ENCODE assay signal across 9 cellular contexts in the genomic region with DNA sequence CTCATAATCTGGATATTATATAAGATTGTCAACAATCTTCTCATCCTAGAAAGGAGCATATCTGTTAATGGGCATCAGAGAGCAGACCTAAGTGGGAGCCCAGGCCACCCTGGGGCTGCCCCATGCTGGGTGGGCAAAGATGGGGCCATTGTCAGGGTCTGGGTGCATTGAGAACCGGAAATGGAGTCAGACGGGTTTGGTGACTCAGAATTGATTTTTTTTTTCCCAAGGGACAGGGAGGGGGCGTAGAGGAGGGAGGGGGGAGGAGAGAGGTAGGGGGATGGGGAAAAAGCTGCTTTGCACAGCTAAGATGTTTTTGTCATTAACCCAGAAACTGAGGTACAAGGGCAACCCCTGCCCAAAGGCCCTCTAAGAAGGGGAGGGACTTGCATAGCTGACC. TPM values are rescaled to one million over a fixed set of nuclear protein-coding genes. Genes with fewer than 3 reads are reported as not detected.
A peak's percentile ranks its signal among the peaks of the same experiment; 100 is the strongest.
DNase-seq lines count a peak whose midpoint lies in the region; ATAC-seq and TF ChIP-seq lines count a peak whose summit lies in the region.
"Had no signal": no experiment of that assay in that cellular context is flagged by ENCODE, and none has a peak within 500 bp of the region (broad histone marks: within the 10 kb centered on the region; RNA-seq: fewer than 3 reads in every experiment).

No MANE protein-coding gene starts in this region.

- peaks cover 18% of the 10 kb centered on the region for H3K27me3 Mint-ChIP-seq in H9 (ENCODE audit: low read depth)

- no peak overlapping the region for H4K91ac ChIP-seq in H9 (ENCODE audit: insufficient read length, low read depth, low read length)

- no peaks in the 10 kb centered on the region for H3K79me2 ChIP-seq in H9 (ENCODE audit: insufficient read depth, low read length)

- H2BK120ac ChIP-seq in H9 (ENCODE audit: low read depth, low read length, poor library complexity, severe bottlenecking) = no peak overlapping the region

- H2BK5ac ChIP-seq in H9 (ENCODE audit: insufficient read length, low read length) = no peak overlapping the region

- peak overlapping the region; percentile 91 for H3K4me3 ChIP-seq in AG10803 (ENCODE audit: low read length)

- H3T11ph ChIP-seq in H9 (ENCODE audit: low read length) = no peak overlapping the region

- DNase-seq in AG10803 (ENCODE audit: low read depth) (no peak), H9 (no peak), iPS-NIHi7 (ENCODE audit: extremely low spot score) (peak; percentile 38), foreskin keratinocyte (no peak), NCI-H1105 (lab: John Stamatoyannopoulos, UW) (no peak)
- DNase-seq in activated T-cell treated with anti-CD3 and anti-CD28 coated beads, Interleukin-2, amount 50 U/mL, for 48 hours = peak; percentile 33 to 39
- DNase-seq: NCI-H446 treated with DMSO at 0.1 percent for 48 hours had no signal

- H4K20me1 ChIP-seq in H9 (ENCODE audit: control insufficient read depth, insufficient read depth, insufficient read length) = no peaks in the 10 kb centered on the region

- no peaks in the 10 kb centered on the region for H3K27me3 ChIP-seq in H9 (ENCODE audit: insufficient read depth, low read length)
- peaks cover 27% of the 10 kb centered on the region for H3K27me3 ChIP-seq in foreskin keratinocyte

- TF ChIP-seq CTCF in AG10803 (conservative IDR thresholded peaks at IDR 0.05; ENCODE audit: low read length) (no peak), H9 (conservative IDR thresholded peaks at IDR 0.05) (no peak), foreskin keratinocyte (conservative IDR thresholded peaks at IDR 0.05) (no peak)

- H3K4me3 Mint-ChIP-seq in H9 = peak overlapping the region; percentile 86 to 91

- peak overlapping the region; percentile 97 for H3K4me2 ChIP-seq in H9 (ENCODE audit: insufficient read depth, insufficient read length, low read length)

- H3K79me1 ChIP-seq in H9 (ENCODE audit: insufficient read depth, low read depth, low read length, poor library complexity, severe bottlenecking) = no peaks in the 10 kb centered on the region

- peaks cover 5 to 37% (median 11%) of the 10 kb centered on the region in 3 experiments; a peak in 6 of 7 replicates for H3K36me3 Mint-ChIP-seq in H9 (ENCODE audit: insufficient read depth in 1 of 3, low read depth in 3 of 3)

- H3K27ac ChIP-seq in H9 (ENCODE audit: insufficient read length, low read depth, low read length) = no peak overlapping the region
- no peak overlapping the region for H3K27ac ChIP-seq in foreskin keratinocyte

- no peak overlapping the region for H2BK20ac ChIP-seq in H9 (ENCODE audit: low read depth, low read length, poor library complexity, severe bottlenecking)

- no peak overlapping the region for H3K4ac ChIP-seq in H9 (ENCODE audit: low read depth, low read length)

- H3K14ac ChIP-seq in H9 (ENCODE audit: insufficient read depth, low read length) = no peak overlapping the region

- no peak overlapping the region for H2BK12ac ChIP-seq in H9 (ENCODE audit: insufficient read length, low read depth, low read length)

- no peak overlapping the region for H4K8ac ChIP-seq in H9 (replicated peaks; ENCODE audit: insufficient read length, low read depth, low read length)

- no peak overlapping the region for H3K27ac Mint-ChIP-seq in H9

- no peaks in the 10 kb centered on the region for H3K9me3 ChIP-seq in H9 (ENCODE audit: control insufficient read depth, low read depth, low read length)

- ATAC-seq in HG03520 (IDR thresholded peaks at IDR 0.05; ENCODE audit: unreplicated experiment) = no peak
- no peak for ATAC-seq in GM18517 (IDR thresholded peaks at IDR 0.05; ENCODE audit: unreplicated experiment)
- ATAC-seq in foreskin keratinocyte = no peak

- H2BK15ac ChIP-seq in H9 (ENCODE audit: low read depth, low read length) = no peak overlapping the region

- peak overlapping the region; percentile 13 for H3K9ac ChIP-seq in H9 (ENCODE audit: extremely low read depth, insufficient read length, low read length)

- no peak overlapping the region for H4K5ac ChIP-seq in H9 (ENCODE audit: insufficient read length, low read depth, low read length)

- no peak overlapping the region for H3K18ac ChIP-seq in H9 (ENCODE audit: insufficient read length, low read depth, low read length)

- peaks cover 17 to 30% of the 10 kb centered on the region in 2 experiments for H3K4me1 Mint-ChIP-seq in H9

- H3K23ac ChIP-seq in H9 (ENCODE audit: insufficient read length, low read depth, low read length) = no peak overlapping the region

- H3K23me2 ChIP-seq in H9 (ENCODE audit: insufficient read length, low read depth, low read length, poor library complexity, severe bottlenecking) = peaks cover 15% of the 10 kb centered on the region

- H3K9me3 Mint-ChIP-seq in H9 = no peaks in the 10 kb centered on the region

- H3K56ac ChIP-seq in H9 (ENCODE audit: insufficient read length, low read depth, low read length) = no peak overlapping the region

- H2AK5ac ChIP-seq in H9 (ENCODE audit: insufficient read length, low read length) = no peak overlapping the region

- no peak overlapping the region for H2AFZ ChIP-seq in H9 (ENCODE audit: low read length)

- no CpG with 5 or more reads among the region's 3 CpGs for WGBS in H9 (ENCODE audit: extremely low coverage, insufficient read length, low lambda C conversion rate)

- H3K4me1 ChIP-seq in H9 (ENCODE audit: insufficient read depth, low read length) (peaks cover 2% of the 10 kb centered on the region; the same call in 1 of the 2 replicates), foreskin keratinocyte (peaks cover 4% of the 10 kb centered on the region)

RNA-seq across cellular contexts. Expression of a gene that starts 1.3 kb away (rescaled TPM):
- total RNA-seq in H9 (2021) (17.3 TPM in 2 replicates), foreskin keratinocyte (3.4 and 4.6 TPM in 2 replicates)
- polyA plus RNA-seq in foreskin keratinocyte = 4.0 and 4.2 TPM in 2 replicates

RNA-seq across cellular contexts. Expression of a gene that starts 8.9 kb away (rescaled TPM):
- 6.5 and 6.7 TPM in 2 replicates for total RNA-seq in H9 (2021)
- total RNA-seq in foreskin keratinocyte = 5.2 and 6.5 TPM in 2 replicates
- polyA plus RNA-seq in foreskin keratinocyte = 2.4 and 2.6 TPM in 2 replicates

RNA-seq across cellular contexts. Expression of a gene that starts 18.7 kb away (rescaled TPM):
- 2.5 and 2.6 TPM in 2 replicates for total RNA-seq in H9 (2021)
- total RNA-seq in foreskin keratinocyte = not detected in 2 replicates
- polyA plus RNA-seq in foreskin keratinocyte = not detected in 2 replicates

RNA-seq across cellular contexts. Expression of a gene that starts 24.5 kb away (rescaled TPM):
- total RNA-seq in H9 (2021) (3.6 and 4.1 TPM in 2 replicates), foreskin keratinocyte (0.32 and 0.82 TPM in 2 replicates)
- polyA plus RNA-seq in foreskin keratinocyte = 0.16 and 0.48 TPM in 2 replicates

RNA-seq across cellular contexts. Expression of a gene that starts 54.7 kb away (rescaled TPM):
- total RNA-seq in H9 (2021) (0.24 and 0.48 TPM in 2 replicates), foreskin keratinocyte (0.18 TPM in 1 of 2 replicates, not detected in the other)
- polyA plus RNA-seq in foreskin keratinocyte = not detected in 2 replicates

Comparison
In these comparisons a context has a peak if more than half of its experiments do, and no peak if none do; other contexts are left out.
1. DNase-seq: peak in activated T-cell treated with anti-CD3 and anti-CD28 coated beads, Interleukin-2, amount 50 U/mL, for 48 hours (2 of 2) and iPS-NIHi7 (single experiment); none in AG10803 (single experiment), H9 (single experiment), foreskin keratinocyte (0 of 2) and NCI-H1105 (single experiment).